8 cellular contexts compared by ENCODE assay signal in the genomic region with DNA sequence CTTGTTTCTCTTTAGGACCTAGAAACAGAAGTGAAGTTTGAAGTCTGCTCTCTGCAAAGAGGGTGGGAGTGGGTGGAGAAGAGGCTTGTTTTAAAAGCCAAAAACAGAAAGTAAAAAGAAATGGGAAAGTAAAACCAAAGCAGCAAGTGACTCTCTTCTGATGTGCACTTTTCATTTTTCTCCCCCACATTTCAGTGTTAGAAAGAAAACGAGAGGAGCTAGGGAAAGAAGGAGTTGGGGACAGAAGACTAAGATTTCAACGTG. TPM values are rescaled to one million over a fixed set of nuclear protein-coding genes. Genes with fewer than 3 reads are reported as not detected.
DNase-seq lines count a peak whose midpoint lies in the region; ATAC-seq and TF ChIP-seq lines count a peak whose summit lies in the region.

No MANE protein-coding gene starts in this region.

- H3K4me3 ChIP-seq in neural progenitor cell, result peak overlapping the region; percentile 75

- peak overlapping the region; percentile 33 for H3K9ac ChIP-seq in neural progenitor cell

- peaks cover 61% of the 10 kb centered on the region for H3K4me1 ChIP-seq in neural progenitor cell

- TF ChIP-seq CTCF in MCF 10A (IDR thresholded peaks at IDR 0.05; ENCODE audit: unreplicated experiment) (no peak), neural progenitor cell (IDR thresholded peaks at IDR 0.05) (no peak)

- H3K27me3 Mint-ChIP-seq in activated T-cell treated with anti-CD3 and anti-CD28 coated beads, Interleukin-2, amount 50 U/mL, for 72 hours (ENCODE audit: low read depth), result peaks cover 46% of the 10 kb centered on the region
- no peaks in the 10 kb centered on the region for H3K27me3 Mint-ChIP-seq in MCF 10A (ENCODE audit: insufficient read depth, unreplicated experiment)
- H3K27me3 Mint-ChIP-seq in neural progenitor cell (ENCODE audit: insufficient read depth, low read depth), result peaks cover 9% of the 10 kb centered on the region

- peaks cover 55% of the 10 kb centered on the region for H3F3A ChIP-seq in neural progenitor cell (ENCODE audit: low read depth)

- no peaks in the 10 kb centered on the region for H3K9me3 Mint-ChIP-seq in activated T-cell treated with anti-CD3 and anti-CD28 coated beads, Interleukin-2, amount 50 U/mL, for 72 hours
- H3K9me3 Mint-ChIP-seq in MCF 10A (ENCODE audit: unreplicated experiment) (no peaks in the 10 kb centered on the region), neural progenitor cell (no peaks in the 10 kb centered on the region)

- BruUV-seq in MCF 10A (replicated peaks; lab: Mats Ljungman, UMichigan), result no TSS peak

- H3K27ac Mint-ChIP-seq in activated T-cell treated with anti-CD3 and anti-CD28 coated beads, Interleukin-2, amount 50 U/mL, for 72 hours, result no peak overlapping the region
- H3K27ac Mint-ChIP-seq in MCF 10A (ENCODE audit: low read depth, unreplicated experiment), result peak overlapping the region; percentile 77
- no peak overlapping the region for H3K27ac Mint-ChIP-seq in neural progenitor cell

- peak in 1 of 2 donors; percentile 1 for DNase-seq in activated T-cell treated with anti-CD3 and anti-CD28 coated beads, Interleukin-2, amount 50 U/mL, for 72 hours
- no peak for DNase-seq in activated T-cell treated with anti-CD3 and anti-CD28 coated beads for 4 hours
- no peak for DNase-seq in MCF 10A (ENCODE audit: unreplicated experiment)
- DNase-seq in neural progenitor cell (ENCODE audit: low spot score), result no peak
- no peak for DNase-seq in activated CD8-positive, alpha-beta memory T cell treated with anti-CD3 and anti-CD28 coated beads for 24 hours
- DNase-seq in NCI-H1930 (lab: John Stamatoyannopoulos, UW), result no peak
- no peak for DNase-seq in NCI-H1105 (lab: John Stamatoyannopoulos, UW)

- H3K4me2 ChIP-seq in neural progenitor cell, result peak overlapping the region; percentile 95

- no peaks in the 10 kb centered on the region for H3K36me3 Mint-ChIP-seq in activated T-cell treated with anti-CD3 and anti-CD28 coated beads, Interleukin-2, amount 50 U/mL, for 72 hours (ENCODE audit: insufficient read depth in 2 of 2)
- H3K36me3 Mint-ChIP-seq in MCF 10A (ENCODE audit: insufficient read depth, unreplicated experiment) (peaks cover 17% of the 10 kb centered on the region), neural progenitor cell (no peaks in the 10 kb centered on the region)

- CTCF ChIA-PET in MCF 10A (lab: Yijun Ruan, JAX), result interaction anchor here (0.6 to 4.7 kb wide), 9 partner anchors 10 to 188 kb away, joined by 3 to 41 read pairs (median 3); no protein-coding TSS in a partner anchor

- peak overlapping the region; percentile 79 to 81 for H3K4me3 Mint-ChIP-seq in activated T-cell treated with anti-CD3 and anti-CD28 coated beads, Interleukin-2, amount 50 U/mL, for 72 hours
- peak overlapping the region; percentile 90 for H3K4me3 Mint-ChIP-seq in MCF 10A (ENCODE audit: unreplicated experiment)
- H3K4me3 Mint-ChIP-seq in neural progenitor cell, result peak overlapping the region; percentile 87

- peaks cover 7% of the 10 kb centered on the region for H3K36me3 ChIP-seq in neural progenitor cell

- peaks cover 28% of the 10 kb centered on the region for H3K4me1 Mint-ChIP-seq in activated T-cell treated with anti-CD3 and anti-CD28 coated beads, Interleukin-2, amount 50 U/mL, for 72 hours (ENCODE audit: low read depth)
- H3K4me1 Mint-ChIP-seq in MCF 10A (ENCODE audit: insufficient read depth, unreplicated experiment), result peaks cover 32% of the 10 kb centered on the region
- peaks cover 37% of the 10 kb centered on the region for H3K4me1 Mint-ChIP-seq in neural progenitor cell

- intact Hi-C loops in MCF 10A (cut with micrococcal nuclease), result loop anchor here (2.0 kb wide), 2 partner anchors 19 to 725 kb away; no protein-coding TSS in a partner anchor

- no peaks in the 10 kb centered on the region for H3K9me3 ChIP-seq in neural progenitor cell (ENCODE audit: low read depth)

- peaks cover 58% of the 10 kb centered on the region for H3K79me2 ChIP-seq in neural progenitor cell (ENCODE audit: low read depth)

- POLR2A ChIA-PET in MCF 10A (lab: Yijun Ruan, JAX), result interaction anchor here (1.0 to 5.7 kb wide), 5 partner anchors 10 to 53 kb away, joined by 3 to 216 read pairs (median 7); no protein-coding TSS in a partner anchor

- H3K27me3 ChIP-seq in neural progenitor cell, result no peaks in the 10 kb centered on the region

- peaks cover 22% of the 10 kb centered on the region for H4K20me1 ChIP-seq in neural progenitor cell (ENCODE audit: low read depth)

- H3K27ac ChIP-seq in neural progenitor cell, result peak overlapping the region; percentile 99

- ATAC-seq in activated T-cell treated with anti-CD3 and anti-CD28 coated beads, Interleukin-2, amount 50 U/mL, for 72 hours (replicated peaks in 1 of 2), result peak; percentile 24 to 26
- ATAC-seq in HG02981 (IDR thresholded peaks at IDR 0.05; ENCODE audit: unreplicated experiment), result peak; percentile 31

- H2AFZ ChIP-seq in neural progenitor cell (replicated peaks), result no peak overlapping the region

RNA-seq across cellular contexts. Expression of a gene that starts 1.3 kb away (rescaled TPM):
- total RNA-seq in activated T-cell treated with anti-CD3 and anti-CD28 coated beads, Interleukin-2, amount 50 U/mL, for 72 hours, result under 1 TPM in 1 of 2 donors, not detected in 1; 0.67 TPM
- total RNA-seq in MCF 10A (2022), result 29.9 and 37.0 TPM in 2 replicates
- total RNA-seq in neural progenitor cell (ENCODE audit: low replicate concordance), result 87.2 and 97.2 TPM in 2 replicates

RNA-seq across cellular contexts. Expression of a gene that starts 52.1 kb away (rescaled TPM):
- total RNA-seq in activated T-cell treated with anti-CD3 and anti-CD28 coated beads, Interleukin-2, amount 50 U/mL, for 72 hours, result not detected
- total RNA-seq in MCF 10A (2022) (not detected in 2 replicates), neural progenitor cell (ENCODE audit: low replicate concordance) (not detected in 2 replicates)

Comparison
In these comparisons a context has a peak if more than half of its experiments do, and no peak if none do; other contexts are left out.
1. RNA of a gene that starts 1.3 kb away (total RNA-seq): 87.2 to 97.2 TPM in neural progenitor cell and 29.9 to 37.0 TPM in MCF 10A; 0.67 TPM in activated T-cell treated with anti-CD3 and anti-CD28 coated beads, Interleukin-2, amount 50 U/mL, for 72 hours; every median in the first group is over 10 times any median in the second.
2. Peak in every context shown above with its lines, with median percentiles within 50 percentile points of each other: H3K4me3 Mint-ChIP-seq.